Comparison of ENCODE assay signal across 8 cellular contexts in genomic region chr5:56011835-56012234, GRCh38. TPM values are rescaled to one million over a fixed set of nuclear protein-coding genes. Genes with fewer than 3 reads are reported as not detected.
A peak's percentile ranks its signal among the peaks of the same experiment; 100 is the strongest.
DNase-seq lines count a peak whose midpoint lies in the region; ATAC-seq and TF ChIP-seq lines count a peak whose summit lies in the region.

No MANE protein-coding gene starts in this region.

- no peak for TF ChIP-seq CTCF in cardiac fibroblast (IDR thresholded peaks at IDR 0.05; ENCODE audit: low read depth, low read length)

- DNase-seq in LHCN-M2 (ENCODE audit: low read depth), result peak; percentile 92
- peak; percentile 92 for DNase-seq in cardiac fibroblast (ENCODE audit: low read depth in 2 of 2)
- DNase-seq in pulmonary artery endothelial cell (ENCODE audit: low read depth, low spot score), result peak; percentile 33
- DNase-seq in NCI-H1694 (lab: John Stamatoyannopoulos, UW), result no peak
- no peak for DNase-seq in NCI-H510A treated with DMSO at 0.1 percent for 48 hours (lab: John Stamatoyannopoulos, UW)

- peak; percentile 37 for ATAC-seq in GM18867 (IDR thresholded peaks at IDR 0.05; ENCODE audit: unreplicated experiment)
- ATAC-seq in HG02642 (IDR thresholded peaks at IDR 0.05; ENCODE audit: poor library complexity, unreplicated experiment), result no peak
- no peak for ATAC-seq in HG03521 (IDR thresholded peaks at IDR 0.05; ENCODE audit: unreplicated experiment)

- peak overlapping the region in 1 of 2 donors; percentile 8 for H3K4me3 ChIP-seq in cardiac fibroblast (replicated peaks in 1 of 2; ENCODE audit: low read depth in 2 of 2, low read length in 2 of 2)

RNA-seq across cellular contexts. Expression of gene IL6ST, which starts 17.1 kb away (rescaled TPM):
- total RNA-seq in LHCN-M2 (2014; rRNA removed) (137 and 139 TPM in 2 replicates), pulmonary artery endothelial cell (373 and 796 TPM in 2 replicates)
- 22.4 TPM for polyA plus RNA-seq in LHCN-M2 (2012)

Comparison
In these comparisons a context has a peak if more than half of its experiments do, and no peak if none do; other contexts are left out.
1. DNase-seq: peak in LHCN-M2 (single experiment), cardiac fibroblast (2 of 2) and pulmonary artery endothelial cell (single experiment); none in NCI-H1694 (single experiment) and NCI-H510A treated with DMSO at 0.1 percent for 48 hours (single experiment).